In genomic region chr7:16210171-16210570, GRCh38 we compare ENCODE assay signal across 23 cellular contexts.
"Had no signal": no experiment of that assay in that cellular context is flagged by ENCODE, and none has a peak within 500 bp of the region (broad histone marks: within the 10 kb centered on the region; RNA-seq: fewer than 3 reads in every experiment).

No MANE protein-coding gene starts in this region.

- H3K27me3 ChIP-seq: colonic mucosa, esophagus muscularis mucosa, foreskin keratinocyte, gastroesophageal sphincter, heart left ventricle, hepatocyte had no signal

- H3K36me3 ChIP-seq: colonic mucosa, esophagus muscularis mucosa, heart left ventricle, left ventricle myocardium inferior, lower lobe of right lung had no signal

- H3K4me3 ChIP-seq: colonic mucosa, esophagus muscularis mucosa, gastroesophageal sphincter, heart left ventricle, hepatocyte, left ventricle myocardium inferior, lower lobe of right lung had no signal

- H3K9me3 ChIP-seq: colonic mucosa, esophagus muscularis mucosa, gastroesophageal sphincter, heart left ventricle, left ventricle myocardium inferior, lower lobe of right lung had no signal

- H3K79me2 ChIP-seq: hepatocyte had no signal

- H3K4me1 ChIP-seq: colonic mucosa, esophagus muscularis mucosa, foreskin keratinocyte, gastroesophageal sphincter, left ventricle myocardium inferior, lower lobe of right lung had no signal

- DNase-seq: colonic mucosa; cortex of kidney; effector CD8-positive, alpha-beta T cell; effector memory CD8-positive, alpha-beta T cell; endodermal cell; foreskin keratinocyte; heart left ventricle; hypothalamus; immature natural killer cell; islet precursor cell; kidney; kidney glomerular epithelial cell; left colon; left ventricle myocardium inferior; lower lobe of right lung; mesenchymal stem cell; midbrain; naive thymus-derived CD4-positive, alpha-beta T cell had no signal

- H3K27ac ChIP-seq: colonic mucosa, epithelial cell of prostate, esophagus muscularis mucosa, foreskin keratinocyte, gastroesophageal sphincter, heart left ventricle, hepatocyte, left ventricle myocardium inferior, lower lobe of right lung had no signal

- H3K4me2 ChIP-seq: hepatocyte had no signal

- FAIRE-seq: endometrium, kidney had no signal

- H2AFZ ChIP-seq: hepatocyte had no signal
